In the genomic region with DNA sequence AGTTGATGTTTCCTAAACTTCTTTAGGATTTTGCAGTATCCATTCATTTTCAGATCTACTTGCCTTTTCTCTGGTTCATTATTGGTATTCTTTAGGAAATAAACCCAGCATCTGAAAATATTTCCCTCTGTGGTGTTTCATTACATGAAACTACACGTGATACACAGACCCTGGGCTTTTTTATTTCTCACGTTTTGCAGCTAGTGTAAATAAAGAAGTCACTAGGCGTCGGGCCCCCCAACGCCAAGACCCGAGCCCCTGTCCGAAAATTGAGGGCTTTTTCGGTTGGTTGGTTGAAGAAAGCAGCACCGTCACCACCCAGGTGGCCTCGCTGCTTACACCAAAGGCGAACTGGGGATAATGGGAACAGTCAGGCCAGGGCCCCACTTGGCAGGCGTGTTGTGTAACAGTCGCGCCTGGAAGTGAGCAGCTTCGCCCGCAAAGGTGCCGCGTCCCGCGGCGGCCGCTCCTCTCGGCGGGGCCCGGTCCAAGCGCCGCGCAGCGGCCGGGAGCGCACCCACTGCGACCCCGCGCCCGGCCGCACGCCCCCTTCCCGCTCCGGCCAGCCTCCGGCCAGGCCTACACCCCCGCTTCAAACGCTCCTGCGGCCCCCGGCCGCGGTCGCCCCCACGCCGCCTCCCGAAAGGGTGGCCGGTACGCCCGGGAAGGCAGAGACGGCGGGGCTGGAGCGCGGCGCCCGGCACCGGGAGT, we compare ENCODE assay signal across 7 cellular contexts. TPM values are rescaled to one million over a fixed set of nuclear protein-coding genes. Genes with fewer than 3 reads are reported as not detected.
DNase-seq lines count a peak whose midpoint lies in the region; ATAC-seq, FAIRE-seq and TF ChIP-seq lines count a peak whose summit lies in the region.

No MANE protein-coding gene starts in this region.

- no peaks in the 10 kb centered on the region for H3K9me1 ChIP-seq in endothelial cell of umbilical vein (replicated peaks; ENCODE audit: control insufficient read depth, extremely low read depth, insufficient read depth, low read length)

- no peak for ATAC-seq in HG02610 (IDR thresholded peaks at IDR 0.05; ENCODE audit: unreplicated experiment)

- CTCF ChIA-PET in endothelial cell of umbilical vein (lab: Charles Lee), result interaction anchor here (0.6 to 1.3 kb wide), 4 partner anchors 13 to 185 kb away, joined by 3 to 9 read pairs (median 4); no protein-coding TSS in a partner anchor

- peak overlapping the region; percentile 18 for H2AFZ ChIP-seq in endothelial cell of umbilical vein (ENCODE audit: low read depth, low read length)

- H3K36me3 ChIP-seq in endothelial cell of umbilical vein (ENCODE audit: control insufficient read depth in 2 of 2, extremely low read depth in 1 of 2, insufficient read depth in 2 of 2, low read length in 2 of 2), result no peaks in the 10 kb centered on the region
- H3K36me3 ChIP-seq in mesodermal cell (ENCODE audit: control insufficient read depth, insufficient read depth, low read length), result no peaks in the 10 kb centered on the region

- no peaks in the 10 kb centered on the region for H3K27me3 ChIP-seq in endothelial cell of umbilical vein (ENCODE audit: control insufficient read depth in 2 of 2, insufficient read depth in 2 of 2, low read length in 2 of 2)

- peak overlapping the region; percentile 100 for H3K4me2 ChIP-seq in endothelial cell of umbilical vein (ENCODE audit: insufficient read depth, low read length)

- H3K4me1 ChIP-seq in endothelial cell of umbilical vein (ENCODE audit: control insufficient read depth, extremely low read depth, insufficient read depth, low read length) (peaks cover 21% of the 10 kb centered on the region), mesodermal cell (ENCODE audit: control insufficient read depth, insufficient read depth, low read length, poor library complexity, severe bottlenecking) (peaks cover 19% of the 10 kb centered on the region)

- peak; percentile 19 for DNase-seq in GM19238 (ENCODE audit: insufficient read length, low spot score)
- DNase-seq in NCI-H446 treated with DMSO at 0.1 percent for 48 hours (lab: John Stamatoyannopoulos, UW), result peak; percentile 24
- peak; percentile 30 for DNase-seq in activated T-cell treated with anti-CD3 and anti-CD28 coated beads for 24 hours (ENCODE audit: low read depth)
- no peak for DNase-seq in endothelial cell of umbilical vein (ENCODE audit: low read depth, low spot score)
- DNase-seq in stimulated activated CD8-positive, alpha-beta memory T cell treated with anti-CD3 and anti-CD28 coated beads, Interleukin-7, amount 100 ng/mL, for 4 hours (ENCODE audit: low read depth in 2 of 2), result peak; percentile 13 to 23

- no peaks in the 10 kb centered on the region for H3K9me3 ChIP-seq in endothelial cell of umbilical vein (replicated peaks; ENCODE audit: control insufficient read depth, insufficient read depth, low read length)
- peaks cover 8% of the 10 kb centered on the region for H3K9me3 ChIP-seq in mesodermal cell (ENCODE audit: control insufficient read depth, low read length)

- dilution Hi-C loops in endothelial cell of umbilical vein (cut with MboI; ENCODE audit: extremely low pct_ligation_motif_present, low sequenced_read_pairs), result no loop called here

- H4K20me1 ChIP-seq in endothelial cell of umbilical vein (replicated peaks; ENCODE audit: control insufficient read depth, extremely low read depth, insufficient read depth, low read length), result no peaks in the 10 kb centered on the region

- peak overlapping the region; percentile 86 for H3K9ac ChIP-seq in endothelial cell of umbilical vein (replicated peaks; ENCODE audit: extremely low read depth, insufficient read depth, low read length)

- TF ChIP-seq POLR2A in endothelial cell of umbilical vein (IDR thresholded peaks at IDR 0.05; ENCODE audit: low read depth, low read length), result no peak

- H3K4me3 ChIP-seq in endothelial cell of umbilical vein (replicated peaks in 1 of 3; ENCODE audit: insufficient read depth in 1 of 3, low read depth in 1 of 3, low read length in 3 of 3), result peak overlapping the region; percentile 39 to 95 (median 89)
- H3K4me3 ChIP-seq in mesodermal cell (ENCODE audit: extremely low read depth, insufficient read depth, low read length, poor library complexity, severe bottlenecking), result peak overlapping the region; percentile 87

- H3K27ac ChIP-seq in endothelial cell of umbilical vein (ENCODE audit: insufficient read depth, low read depth, low read length) (peak overlapping the region; percentile 77), mesodermal cell (ENCODE audit: low read depth, low read length, severe bottlenecking) (peak overlapping the region; percentile 98)

- intact Hi-C loops in endothelial cell of umbilical vein (cut with micrococcal nuclease), result loop anchor here (1.0 to 5.0 kb wide), 7 partner anchors 50 to 479 kb away; a partner anchor contains a TSS

- TF ChIP-seq CTCF in endothelial cell of umbilical vein (IDR thresholded peaks at IDR 0.05; ENCODE audit: extremely low read depth in 1 of 2, insufficient read depth in 1 of 2, low read depth in 1 of 2, low read length in 2 of 2), result peak in 1 of 2 donors; percentile 1

- peaks cover 20% of the 10 kb centered on the region for H3K79me2 ChIP-seq in endothelial cell of umbilical vein (ENCODE audit: control insufficient read depth, insufficient read depth, low read length)

- POLR2A ChIA-PET in endothelial cell of umbilical vein (lab: Charles Lee), result no interaction called here

- FAIRE-seq in endothelial cell of umbilical vein (lab: Jason Lieb, UNC), result no peak

- TSS peak; percentile 84 for BruUV-seq in endothelial cell of umbilical vein (replicated peaks; lab: Mats Ljungman, UMichigan)

- WGBS in mesodermal cell (ENCODE audit: insufficient coverage in 2 of 2), 2 experiments, result 0 to 1% methylated on average over 37 to 42 of the region's 60 CpGs

TF ChIP-seq in endothelial cell of umbilical vein, 7 proteins besides CTCF, POLR2A, EP300 and RAD21:
- TF ChIP-seq, protein P1, sequence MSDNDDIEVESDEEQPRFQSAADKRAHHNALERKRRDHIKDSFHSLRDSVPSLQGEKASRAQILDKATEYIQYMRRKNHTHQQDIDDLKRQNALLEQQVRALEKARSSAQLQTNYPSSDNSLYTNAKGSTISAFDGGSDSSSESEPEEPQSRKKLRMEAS (IDR thresholded peaks at IDR 0.05; ENCODE audit: insufficient read depth, insufficient read length), result no peak
- TF ChIP-seq EZH2 (IDR thresholded peaks at IDR 0.05; ENCODE audit: borderline replicate concordance, low read depth, low read length, severe bottlenecking), result no peak
- no peak for TF ChIP-seq FOS (IDR thresholded peaks at IDR 0.05; ENCODE audit: borderline replicate concordance, insufficient read depth, low read length)
- no peak for TF ChIP-seq MYC (IDR thresholded peaks at IDR 0.05; ENCODE audit: low read depth, low read length)
- TF ChIP-seq POLR2AphosphoS5 (IDR thresholded peaks at IDR 0.05; ENCODE audit: insufficient read depth, low read depth, low read length), result no peak
- no peak for TF ChIP-seq GATA2 (IDR thresholded peaks at IDR 0.05; ENCODE audit: insufficient read depth, insufficient read length, low read depth, low read length)
- TF ChIP-seq JUN (IDR thresholded peaks at IDR 0.05; ENCODE audit: borderline replicate concordance, insufficient read depth, insufficient read length, low read depth), result no peak

RNA-seq across cellular contexts. Expression of a gene that starts 1.2 kb away (rescaled TPM):
- 12.7 and 19.5 TPM in 2 replicates for total RNA-seq in endothelial cell of umbilical vein
- 7.0 and 7.4 TPM in 2 replicates for polyA plus RNA-seq in endothelial cell of umbilical vein
- 7.0 and 8.0 TPM in 2 replicates for polyA plus RNA-seq in endothelial cell of umbilical vein (2011; cell fraction: cytosol; rRNA removed)
- polyA plus RNA-seq in endothelial cell of umbilical vein (2011; cell fraction: nucleus; rRNA removed), result 6.7 TPM in 2 replicates
- polyA plus RNA-seq in endothelial cell of umbilical vein (2012), result 9.5 and 10.6 TPM in 2 replicates
- 22.5 and 29.6 TPM in 2 replicates for polyA minus RNA-seq in endothelial cell of umbilical vein
- 10.1 TPM for polyA minus RNA-seq in endothelial cell of umbilical vein (2011; cell fraction: cytosol; rRNA and poly(A)+ RNA removed)
- 7.2 and 15.1 TPM in 2 replicates for polyA minus RNA-seq in endothelial cell of umbilical vein (2011; cell fraction: nucleus; rRNA and poly(A)+ RNA removed)
- polyA plus RNA-seq in mesodermal cell (2013, experiment 1 of 2), result 24.0 TPM
- polyA plus RNA-seq in mesodermal cell (2013, experiment 2 of 2), result 17.9 TPM

RNA-seq across cellular contexts. Expression of a gene that starts 50.2 kb away (rescaled TPM):
- total RNA-seq in endothelial cell of umbilical vein, result 14.5 and 19.4 TPM in 2 replicates
- 8.3 and 10.5 TPM in 2 replicates for polyA plus RNA-seq in endothelial cell of umbilical vein
- polyA plus RNA-seq in endothelial cell of umbilical vein (2011; cell fraction: cytosol; rRNA removed), result 11.0 and 11.2 TPM in 2 replicates
- 4.3 and 5.8 TPM in 2 replicates for polyA plus RNA-seq in endothelial cell of umbilical vein (2011; cell fraction: nucleus; rRNA removed)
- polyA plus RNA-seq in endothelial cell of umbilical vein (2012), result 15.8 and 19.0 TPM in 2 replicates
- 14.0 and 17.8 TPM in 2 replicates for polyA minus RNA-seq in endothelial cell of umbilical vein
- polyA minus RNA-seq in endothelial cell of umbilical vein (2011; cell fraction: cytosol; rRNA and poly(A)+ RNA removed), result 9.6 TPM
- polyA minus RNA-seq in endothelial cell of umbilical vein (2011; cell fraction: nucleus; rRNA and poly(A)+ RNA removed), result 5.6 and 5.9 TPM in 2 replicates
- 22.4 TPM for polyA plus RNA-seq in mesodermal cell (2013, experiment 1 of 2)
- polyA plus RNA-seq in mesodermal cell (2013, experiment 2 of 2), result 20.4 TPM
